ENCODE assay signal across 17 cellular contexts in the genomic region with DNA sequence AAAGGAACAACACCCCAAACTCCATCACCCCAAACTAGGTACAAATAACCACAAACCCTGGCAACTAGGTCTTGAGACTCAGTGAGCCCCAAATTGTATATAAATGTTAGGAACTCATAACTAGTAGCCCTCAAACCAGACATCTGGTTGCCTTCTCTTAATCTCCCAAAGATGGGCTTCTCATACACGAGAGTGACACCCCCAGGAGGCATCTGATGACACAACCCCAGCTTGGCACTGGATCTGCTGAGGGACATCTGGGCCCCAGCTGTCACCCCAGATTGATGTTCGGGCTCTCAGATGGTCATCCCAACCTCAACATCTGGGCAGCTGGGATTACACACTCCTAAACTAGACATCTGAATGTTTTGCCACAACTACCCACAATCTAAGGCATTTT. TPM values are rescaled to one million over a fixed set of nuclear protein-coding genes. Genes with fewer than 3 reads are reported as not detected.
DNase-seq lines count a peak whose midpoint lies in the region; ATAC-seq, FAIRE-seq and TF ChIP-seq lines count a peak whose summit lies in the region.
"Had no signal": no experiment of that assay in that cellular context is flagged by ENCODE, and none has a peak within 500 bp of the region (broad histone marks: within the 10 kb centered on the region; RNA-seq: fewer than 3 reads in every experiment).

No MANE protein-coding gene starts in this region.

- no peak for ATAC-seq in stimulated activated naive CD8-positive, alpha-beta T cell treated with anti-CD3 and anti-CD28 coated beads, Interleukin-15, Interleukin-2, amounts not matched to agents 100 U/mL and 50 U/mL, for 24 hours
- ATAC-seq in K562 (no peak), HG03342 (IDR thresholded peaks at IDR 0.05; ENCODE audit: unreplicated experiment) (no peak)
- ATAC-seq: gastroesophageal sphincter had no signal

- no peaks in the 10 kb centered on the region for H3K36me3 Mint-ChIP-seq in stimulated activated naive CD8-positive, alpha-beta T cell treated with anti-CD3 and anti-CD28 coated beads, Interleukin-15, Interleukin-2, amounts not matched to agents 100 ng/mL and 50 ng/mL, for 24 hours (ENCODE audit: low read depth)

- no peaks in the 10 kb centered on the region for H4K20me1 ChIP-seq in K562 (replicated peaks; ENCODE audit: control insufficient read depth, insufficient read depth, low read length)

- H3K27ac ChIP-seq in K562 (ENCODE audit: extremely low read depth, low read depth, low read length) (no peak overlapping the region), uterus (no peak overlapping the region)
- H3K27ac ChIP-seq: gastroesophageal sphincter had no signal

- no peak overlapping the region for H2AFZ ChIP-seq in K562 (ENCODE audit: low read depth, low read length)

- TF ChIP-seq EP300 in K562 (IDR thresholded peaks at IDR 0.05; ENCODE audit: low read length): no peak

- TF ChIP-seq POLR2A in K562 (conservative IDR thresholded peaks at IDR 0.05) (no peak), uterus (IDR thresholded peaks at IDR 0.05) (no peak)

- no peaks in the 10 kb centered on the region for H3K79me2 ChIP-seq in K562 (ENCODE audit: control insufficient read depth, insufficient read depth, low read length)

- intact Hi-C loops in K562 (cut with micrococcal nuclease) (no loop called here), uterus (cut with DNase I; ENCODE audit: low total_unique reads) (no loop called here)

- peaks cover 9% of the 10 kb centered on the region for H3K27me3 Mint-ChIP-seq in stimulated activated naive CD8-positive, alpha-beta T cell treated with anti-CD3 and anti-CD28 coated beads, Interleukin-15, Interleukin-2, amounts not matched to agents 100 ng/mL and 50 ng/mL, for 24 hours

- H3K4me3 Mint-ChIP-seq in stimulated activated naive CD8-positive, alpha-beta T cell treated with anti-CD3 and anti-CD28 coated beads, Interleukin-15, Interleukin-2, amounts not matched to agents 100 ng/mL and 50 ng/mL, for 24 hours: peak overlapping the region; percentile 30

- H3K27me3 ChIP-seq in K562 (ENCODE audit: control insufficient read depth in 2 of 2, insufficient read depth in 2 of 2, low read length in 2 of 2) (no peaks in the 10 kb centered on the region), uterus (peaks cover 3 to 24% of the 10 kb centered on the region in 2 donors)

- H3K4me1 ChIP-seq in K562 (replicated peaks in 1 of 2; ENCODE audit: control insufficient read depth in 2 of 2, insufficient read depth in 2 of 2, low read length in 2 of 2): peaks cover 0 to 21% of the 10 kb centered on the region in 2 experiments; a peak in 2 of 5 replicates
- H3K4me1 ChIP-seq in uterus: peaks cover 0 to 13% of the 10 kb centered on the region in 2 donors

- BruUV-seq in K562 (replicated peaks; lab: Mats Ljungman, UMichigan): no TSS peak

- in situ Hi-C loops in K562 (cut with MboI): no loop called here

- no peaks in the 10 kb centered on the region for H3K9me3 Mint-ChIP-seq in stimulated activated naive CD8-positive, alpha-beta T cell treated with anti-CD3 and anti-CD28 coated beads, Interleukin-15, Interleukin-2, amounts not matched to agents 100 ng/mL and 50 ng/mL, for 24 hours

- POLR2A ChIA-PET in K562 (lab: Yijun Ruan, JAX): interaction anchor here (1.3 to 1.8 kb wide), 2 partner anchors 13 to 15 kb away, joined by 5 to 6 read pairs; no protein-coding TSS in a partner anchor

- no peak for FAIRE-seq in K562 (lab: Jason Lieb, UNC)
- FAIRE-seq: RCC 7860 had no signal

- CTCF ChIA-PET in K562 (lab: Yijun Ruan, JAX; ENCODE audit: low intra/inter-chr PET ratio): interaction anchor here (0.9 kb wide), 1 partner anchor 151 kb away, joined by 4 read pairs; no protein-coding TSS in a partner anchor

- H3K4me1 Mint-ChIP-seq in stimulated activated naive CD8-positive, alpha-beta T cell treated with anti-CD3 and anti-CD28 coated beads, Interleukin-15, Interleukin-2, amounts not matched to agents 100 ng/mL and 50 ng/mL, for 24 hours (ENCODE audit: low read depth): peaks cover 70% of the 10 kb centered on the region

- no peak for DNase-seq in stimulated activated naive CD8-positive, alpha-beta T cell treated with anti-CD3 and anti-CD28 coated beads, Interleukin-15, Interleukin-2, amounts not matched to agents 100 U/mL and 50 U/mL, for 24 hours
- DNase-seq in NAMALWA (ENCODE audit: low spot score): peak; percentile 79
- no peak for DNase-seq in K562 (ENCODE audit: extremely low read depth in 1 of 4, low spot score in 3 of 4)
- DNase-seq in COR-L47 (lab: John Stamatoyannopoulos, UW): no peak
- no peak for DNase-seq in GM19238 (ENCODE audit: insufficient read length, low spot score)
- DNase-seq in uterus: no peak
- DNase-seq: activated CD8-positive, alpha-beta memory T cell treated with anti-CD3 and anti-CD28 coated beads, Interleukin-2, amount 50 U/mL, for 4 hours; caudate nucleus; NCI-H2107; NCI-H526 had no signal

- H3K9me1 ChIP-seq in K562 (ENCODE audit: control insufficient read depth, insufficient read depth, low read length): no peaks in the 10 kb centered on the region

- H3K4me3 ChIP-seq in K562 (no peak overlapping the region), uterus (no peak overlapping the region)
- H3K4me3 ChIP-seq: gastroesophageal sphincter had no signal

- H3K4me2 ChIP-seq in K562 (ENCODE audit: insufficient read depth, low read length): no peak overlapping the region

- H3K27ac Mint-ChIP-seq in stimulated activated naive CD8-positive, alpha-beta T cell treated with anti-CD3 and anti-CD28 coated beads, Interleukin-15, Interleukin-2, amounts not matched to agents 100 ng/mL and 50 ng/mL, for 24 hours: peak overlapping the region; percentile 94
- H3K27ac Mint-ChIP-seq: progenitor cell of endocrine pancreas had no signal

- H3K9me3 ChIP-seq in K562 (replicated peaks; ENCODE audit: control insufficient read depth, insufficient read depth, low read depth, low read length): no peaks in the 10 kb centered on the region
- H3K9me3 ChIP-seq in uterus: no peaks in the 10 kb centered on the region
- H3K9me3 ChIP-seq: gastroesophageal sphincter had no signal

- no peak for TF ChIP-seq CTCF in K562 (IDR thresholded peaks at IDR 0.05 in 2 of 3, conservative IDR thresholded peaks at IDR 0.05 in 1 of 3; ENCODE audit: insufficient read depth in 2 of 3, low read depth in 1 of 3, low read length in 3 of 3)
- TF ChIP-seq CTCF in uterus (IDR thresholded peaks at IDR 0.05): no peak

- H3K9ac ChIP-seq in K562 (ENCODE audit: insufficient read depth in 1 of 2, low read depth in 2 of 2, low read length in 2 of 2): no peak overlapping the region

- TF ChIP-seq RAD21 in K562 (CRISPR knock-in tag; conservative IDR thresholded peaks at IDR 0.05 in 1 of 2, IDR thresholded peaks at IDR 0.05 in 1 of 2): no peak

- 38% methylated on average over 2 of the region's 2 CpGs for WGBS in K562 (ENCODE audit: insufficient coverage, low coverage, missing lambda C conversion rate)

- H3K36me3 ChIP-seq in K562 (ENCODE audit: control insufficient read depth, insufficient read depth, low read length): no peaks in the 10 kb centered on the region
- no peaks in the 10 kb centered on the region for H3K36me3 ChIP-seq in uterus

RNA-seq across cellular contexts. Expression of a gene that starts 14.8 kb away (rescaled TPM):
- 19.9 and 51.2 TPM in 2 replicates for total RNA-seq in K562 (2011; cell fraction: chromatin; rRNA removed; ENCODE audit: low replicate concordance)
- 69.7 and 71.9 TPM in 2 replicates for total RNA-seq in K562 (2011; cell fraction: nucleolus; rRNA removed)
- 51.7 and 54.7 TPM in 2 replicates for total RNA-seq in K562 (2011; cell fraction: nucleoplasm; rRNA removed)
- total RNA-seq in K562 (2014; rRNA removed) (24.5 and 32.7 TPM in 2 replicates), K562 (2014; rRNA removed; fragmentation: Illumina TruSeq; extraction: Trizol) (2.5 and 4.6 TPM in 2 replicates), K562 (2015; rRNA removed; fragmentation: Illumina TruSeq; extraction: Trizol) (7.1 and 7.2 TPM in 2 replicates), K562 (2021) (23.2 and 24.0 TPM in 2 replicates), uterus (100 to 1,000 TPM in 3 of 4 donors, 10 to 100 TPM in 1; 83.0 to 223 (median 178) TPM)
- polyA plus RNA-seq in K562 (2011; rRNA removed) (17.7 and 36.3 TPM in 2 replicates), K562 (2014; fragmentation: Illumina TruSeq; extraction: Trizol) (2.4 and 7.8 TPM in 2 replicates), K562 (2014; fragmentation: Nextera tagmentation; extraction: Ambion mirVana) (1 to 10 TPM; 5.2 to 9.3 TPM), K562 (2014; rRNA removed) (28.1 and 44.0 TPM in 2 replicates)
- polyA plus RNA-seq in K562 (2011; cell fraction: cytosol; rRNA removed): 84.6 and 116 TPM in 2 replicates
- 38.9 and 57.8 TPM in 2 replicates for polyA plus RNA-seq in K562 (2011; cell fraction: nucleus; rRNA removed)
- polyA plus RNA-seq in K562 (2012): 22.9 and 60.5 TPM in 2 replicates
- polyA minus RNA-seq in K562 (2011; rRNA and poly(A)+ RNA removed): 8.2 and 10.6 TPM in 2 replicates
- 7.3 and 10.4 TPM in 2 replicates for polyA minus RNA-seq in K562 (2011; cell fraction: cytosol; rRNA and poly(A)+ RNA removed)
- polyA minus RNA-seq in K562 (2011; cell fraction: nucleus; rRNA and poly(A)+ RNA removed): 12.3 and 23.0 TPM in 2 replicates

RNA-seq across cellular contexts. Expression of a gene that starts 16.1 kb away (rescaled TPM):
- 0.63 and 1.7 TPM in 2 replicates for total RNA-seq in K562 (2011; cell fraction: chromatin; rRNA removed; ENCODE audit: low replicate concordance)
- total RNA-seq in K562 (2011; cell fraction: nucleolus; rRNA removed): 0.79 and 1.3 TPM in 2 replicates
- total RNA-seq in K562 (2011; cell fraction: nucleoplasm; rRNA removed): 0.73 and 1.1 TPM in 2 replicates
- total RNA-seq in K562 (2014; rRNA removed): 0.16 and 0.32 TPM in 2 replicates
- total RNA-seq in K562 (2014; rRNA removed; fragmentation: Illumina TruSeq; extraction: Trizol): 0.10 TPM in 1 of 2 replicates, not detected in the other
- total RNA-seq in K562 (2015; rRNA removed; fragmentation: Illumina TruSeq; extraction: Trizol): 0.11 TPM in 1 of 2 replicates, not detected in the other
- 0.67 and 0.75 TPM in 2 replicates for total RNA-seq in K562 (2021)
- 0.07 and 0.32 TPM in 2 replicates for polyA plus RNA-seq in K562 (2011; rRNA removed)
- polyA plus RNA-seq in K562 (2011; cell fraction: cytosol; rRNA removed): 0.22 and 0.25 TPM in 2 replicates
- polyA plus RNA-seq in K562 (2011; cell fraction: nucleus; rRNA removed): 2.9 and 3.3 TPM in 2 replicates
- polyA plus RNA-seq in K562 (2012): 0.76 and 0.94 TPM in 2 replicates
- 0.31 and 0.50 TPM in 2 replicates for polyA plus RNA-seq in K562 (2014; fragmentation: Illumina TruSeq; extraction: Trizol)
- not detected for polyA plus RNA-seq in K562 (2014; fragmentation: Nextera tagmentation; extraction: Ambion mirVana)
- polyA plus RNA-seq in K562 (2014; rRNA removed): 0.31 and 0.33 TPM in 2 replicates
- polyA minus RNA-seq in K562 (2011; rRNA and poly(A)+ RNA removed): not detected in 2 replicates
- polyA minus RNA-seq in K562 (2011; cell fraction: cytosol; rRNA and poly(A)+ RNA removed): not detected in 2 replicates
- polyA minus RNA-seq in K562 (2011; cell fraction: nucleus; rRNA and poly(A)+ RNA removed): 0.40 and 0.67 TPM in 2 replicates
- 1 to 10 TPM in 1 of 4 donors, not detected in 3; 1.7 TPM for total RNA-seq in uterus
- total RNA-seq: gastroesophageal sphincter, H4, liver had no signal
- polyA plus RNA-seq: liver had no signal

RNA-seq across cellular contexts. Expression of a gene that starts 49.7 kb away (rescaled TPM):
- total RNA-seq in K562 (2011; cell fraction: chromatin; rRNA removed; ENCODE audit: low replicate concordance): 0.35 and 2.3 TPM in 2 replicates
- total RNA-seq in K562 (2011; cell fraction: nucleolus; rRNA removed): 0.50 and 0.53 TPM in 2 replicates
- total RNA-seq in K562 (2011; cell fraction: nucleoplasm; rRNA removed): 0.37 TPM in 1 of 2 replicates, not detected in the other
- total RNA-seq in K562 (2014; rRNA removed) (0.27 TPM in 1 of 2 replicates, not detected in the other), K562 (2014; rRNA removed; fragmentation: Illumina TruSeq; extraction: Trizol) (0.03 and 0.04 TPM in 2 replicates), K562 (2015; rRNA removed; fragmentation: Illumina TruSeq; extraction: Trizol) (0.15 TPM in 1 of 2 replicates, not detected in the other), K562 (2021) (0.56 and 1.0 TPM in 2 replicates), uterus (under 1 TPM in 1 of 4 donors, not detected in 3; 0.55 TPM)
- polyA plus RNA-seq in K562 (2011; rRNA removed) (0.01 and 0.03 TPM in 2 replicates), K562 (2014; fragmentation: Illumina TruSeq; extraction: Trizol) (0.30 and 0.60 TPM in 2 replicates), K562 (2014; fragmentation: Nextera tagmentation; extraction: Ambion mirVana) (not detected), K562 (2014; rRNA removed) (0.07 and 0.11 TPM in 2 replicates)
- 0.03 TPM in 1 of 2 replicates, not detected in the other for polyA plus RNA-seq in K562 (2011; cell fraction: cytosol; rRNA removed)
- polyA plus RNA-seq in K562 (2011; cell fraction: nucleus; rRNA removed): 0.13 TPM in 1 of 2 replicates, not detected in the other
- 0.62 and 1.7 TPM in 2 replicates for polyA plus RNA-seq in K562 (2012)
- polyA minus RNA-seq in K562 (2011; rRNA and poly(A)+ RNA removed): 0.06 and 0.11 TPM in 2 replicates
- polyA minus RNA-seq in K562 (2011; cell fraction: cytosol; rRNA and poly(A)+ RNA removed): 0.19 TPM in 1 of 2 replicates, not detected in the other
- 0.40 TPM in 1 of 2 replicates, not detected in the other for polyA minus RNA-seq in K562 (2011; cell fraction: nucleus; rRNA and poly(A)+ RNA removed)
